In genomic region chr2:46409756-46410155, GRCh38 we compare ENCODE assay signal across 28 cellular contexts.
DNase-seq lines count a peak whose midpoint lies in the region; ATAC-seq and TF ChIP-seq lines count a peak whose summit lies in the region.
"Had no signal": no experiment of that assay in that cellular context is flagged by ENCODE, and none has a peak within 500 bp of the region (broad histone marks: within the 10 kb centered on the region; RNA-seq: fewer than 3 reads in every experiment).

No MANE protein-coding gene starts in this region.

- H3K4me1 ChIP-seq in lower lobe of right lung (peaks cover 18% of the 10 kb centered on the region), thymus (ENCODE audit: control insufficient read depth, insufficient read depth, low read length) (no peaks in the 10 kb centered on the region)

- intact Hi-C loops in MCF 10A (cut with micrococcal nuclease) (loop anchor here (1.0 kb wide), 1 partner anchor 23 kb away; no protein-coding TSS in a partner anchor), lower lobe of right lung (cut with DNase I) (no loop called here)

- no peaks in the 10 kb centered on the region for H3K27me3 Mint-ChIP-seq in MCF 10A (ENCODE audit: insufficient read depth, unreplicated experiment)

- peak overlapping the region; percentile 46 for H3K4me3 Mint-ChIP-seq in MCF 10A (ENCODE audit: unreplicated experiment)
- H3K4me3 Mint-ChIP-seq: activated CD8-positive, alpha-beta T cell treated with anti-CD3 and anti-CD28 coated beads, Interleukin-2, amount 10 ng/mL, durations not matched to agents 7 days and 5 days; CD8-positive, alpha-beta memory T cell; GM23338; naive thymus-derived CD4-positive, alpha-beta T cell had no signal

- CTCF ChIA-PET in MCF 10A (lab: Yijun Ruan, JAX): interaction anchor here (0.6 to 3.8 kb wide), 5 partner anchors 23 to 75 kb away, joined by 3 to 15 read pairs (median 4); no protein-coding TSS in a partner anchor

- no peaks in the 10 kb centered on the region for H3K36me3 Mint-ChIP-seq in MCF 10A (ENCODE audit: insufficient read depth, unreplicated experiment)
- H3K36me3 Mint-ChIP-seq: CD8-positive, alpha-beta memory T cell; naive thymus-derived CD4-positive, alpha-beta T cell had no signal

- TF ChIP-seq CTCF in MCF 10A (IDR thresholded peaks at IDR 0.05; ENCODE audit: unreplicated experiment): no peak
- no peak for TF ChIP-seq CTCF in lower lobe of right lung (IDR thresholded peaks at IDR 0.05)

- POLR2A ChIA-PET in MCF 10A (lab: Yijun Ruan, JAX): interaction anchor here (0.6 to 4.0 kb wide), 26 partner anchors 9 to 583 kb away, joined by 3 to 38 read pairs (median 4); partner anchors contain the start of gene EPAS1

- H3K27me3 ChIP-seq in lower lobe of right lung (ENCODE audit: low read depth): no peaks in the 10 kb centered on the region
- H3K27me3 ChIP-seq in thymus (ENCODE audit: control insufficient read depth, insufficient read depth): no peaks in the 10 kb centered on the region
- H3K27me3 ChIP-seq: brain microvascular endothelial cell, esophagus muscularis mucosa, gastrocnemius medialis, tibial artery had no signal

- H3K27ac Mint-ChIP-seq in MCF 10A (ENCODE audit: low read depth, unreplicated experiment): peak overlapping the region; percentile 82
- H3K27ac Mint-ChIP-seq: activated CD8-positive, alpha-beta T cell treated with anti-CD3 and anti-CD28 coated beads, Interleukin-2, amount 10 ng/mL, durations not matched to agents 7 days and 5 days; GM23338; naive thymus-derived CD4-positive, alpha-beta T cell had no signal

- H3K4me1 Mint-ChIP-seq in MCF 10A (ENCODE audit: insufficient read depth, unreplicated experiment): peaks cover 35% of the 10 kb centered on the region
- H3K4me1 Mint-ChIP-seq: CD8-positive, alpha-beta memory T cell had no signal

- WGBS in thymus: 94% methylated on average over 4 of the region's 4 CpGs

- H3K9me3 ChIP-seq in lower lobe of right lung: no peaks in the 10 kb centered on the region
- no peaks in the 10 kb centered on the region for H3K9me3 ChIP-seq in thymus (ENCODE audit: control insufficient read depth)
- H3K9me3 ChIP-seq: esophagus muscularis mucosa, gastrocnemius medialis, tibial artery had no signal

- H3K27ac ChIP-seq in lower lobe of right lung (peak overlapping the region; percentile 61), thymus (ENCODE audit: low read depth) (peak overlapping the region; percentile 20)
- H3K27ac ChIP-seq: brain microvascular endothelial cell, gastrocnemius medialis, SK-N-MC had no signal

- DNase-seq in NCI-H2029 treated with DMSO at 0.1 percent for 48 hours (lab: John Stamatoyannopoulos, UW) (peak; percentile 90), NCI-H2029 (lab: John Stamatoyannopoulos, UW) (no peak), MCF 10A (ENCODE audit: unreplicated experiment) (no peak), lower lobe of right lung (no peak), HUDEP-2 (lab: John Stamatoyannopoulos, UW; ENCODE audit: unreplicated experiment in 76 of 76) (no peak), OCI-M1 (lab: John Stamatoyannopoulos, UW) (no peak), CD1c-positive myeloid dendritic cell (ENCODE audit: extremely low spot score) (no peak)
- DNase-seq: 8988T; activated CD8-positive, alpha-beta T cell treated with anti-CD3 and anti-CD28 coated beads, Interleukin-2, amount 10 ng/mL, durations not matched to agents 7 days and 5 days; activated gamma-delta T cell; activated T-cell treated with anti-CD3 and anti-CD28 coated beads for 4 hours; brain microvascular endothelial cell; CD8-positive, alpha-beta memory T cell; effector memory CD4-positive, alpha-beta T cell; GDM1; KBM-7; naive thymus-derived CD4-positive, alpha-beta T cell; NCI-H1436; occipital lobe; stimulated activated CD4-positive, alpha-beta T cell treated with anti-CD3 and anti-CD28 coated beads, Interleukin-4, amount 100 ng/mL, for 24 hours; stimulated activated naive CD4-positive, alpha-beta T cell; T-helper 2 cell had no signal

- H3K36me3 ChIP-seq in lower lobe of right lung (no peaks in the 10 kb centered on the region), thymus (ENCODE audit: control insufficient read depth, insufficient read depth) (no peaks in the 10 kb centered on the region)
- H3K36me3 ChIP-seq: brain microvascular endothelial cell, esophagus muscularis mucosa, gastrocnemius medialis, tibial artery had no signal

- ATAC-seq in lower lobe of right lung: peak in 1 of 2 donors; percentile 2
- ATAC-seq: activated CD8-positive, alpha-beta T cell treated with anti-CD3 and anti-CD28 coated beads, Interleukin-2, amount 10 ng/mL, durations not matched to agents 7 days and 5 days; naive thymus-derived CD4-positive, alpha-beta T cell had no signal

- no peak overlapping the region for H3K4me3 ChIP-seq in lower lobe of right lung
- no peak overlapping the region for H3K4me3 ChIP-seq in thymus (ENCODE audit: low read length)
- H3K4me3 ChIP-seq: esophagus muscularis mucosa, gastrocnemius medialis, GM23338, SK-N-MC, tibial artery had no signal

- H3K9me3 Mint-ChIP-seq in MCF 10A (ENCODE audit: unreplicated experiment): peaks cover 3% of the 10 kb centered on the region
- H3K9me3 Mint-ChIP-seq: CD8-positive, alpha-beta memory T cell; GM23338 had no signal

- no TSS peak for BruUV-seq in MCF 10A (replicated peaks; lab: Mats Ljungman, UMichigan)
